In genomic region chr9:126706698-126707053, GRCh38 we compare ENCODE assay signal across 17 cellular contexts.
DNase-seq lines count a peak whose midpoint lies in the region; ATAC-seq, FAIRE-seq and TF ChIP-seq lines count a peak whose summit lies in the region.
"Had no signal": no experiment of that assay in that cellular context is flagged by ENCODE, and none has a peak within 500 bp of the region (broad histone marks: within the 10 kb centered on the region; RNA-seq: fewer than 3 reads in every experiment).

No MANE protein-coding gene starts in this region.

- TF ChIP-seq POLR2A in A549 (IDR thresholded peaks at IDR 0.05; ENCODE audit: low read length) (no peak), body of pancreas (IDR thresholded peaks at IDR 0.05) (no peak)

- peaks cover 26% of the 10 kb centered on the region in 2 donors for H3K27me3 Mint-ChIP-seq in natural killer cell (ENCODE audit: low read depth in 2 of 2)

- no peak overlapping the region for H3K9ac ChIP-seq in BLaER1
- H3K9ac ChIP-seq in MM.1S (ENCODE audit: low read length), result no peak overlapping the region

- H3K9me3 ChIP-seq in A549 (no peaks in the 10 kb centered on the region), BLaER1 (no peaks in the 10 kb centered on the region), MM.1S (replicated peaks; ENCODE audit: insufficient read depth, low read length) (no peaks in the 10 kb centered on the region), body of pancreas (no peaks in the 10 kb centered on the region)
- H3K9me3 ChIP-seq: HAP-1 had no signal

- no peak overlapping the region for H3K4me3 Mint-ChIP-seq in natural killer cell
- H3K4me3 Mint-ChIP-seq: CD4-positive, CD25-positive, alpha-beta regulatory T cell; GM23338; IgD-negative memory B cell had no signal

- CTCF ChIA-PET in A549 (lab: Yijun Ruan, JAX), result interaction anchor here (0.7 to 11.0 kb wide), 43 partner anchors 9 to 215 kb away, joined by 3 to 338 read pairs (median 7); partner anchors contain the start of gene ZBTB43

- 0 out of 2 replicates have a peak overlapping the region, but pooled peaks have one; percentile 1 for H2AFZ ChIP-seq in MM.1S (ENCODE audit: low read length)
- H2AFZ ChIP-seq: GM23338 had no signal

- no peaks in the 10 kb centered on the region for H3K9me3 Mint-ChIP-seq in natural killer cell
- H3K9me3 Mint-ChIP-seq: CD4-positive, CD25-positive, alpha-beta regulatory T cell; GM23338; IgD-negative memory B cell had no signal

- 0 out of 3 replicates have a peak, but pooled peaks have one; percentile 5 for TF ChIP-seq CTCF in A549 (IDR thresholded peaks at IDR 0.05)
- no peak for TF ChIP-seq CTCF in MM.1S (IDR thresholded peaks at IDR 0.05; ENCODE audit: low read length)
- TF ChIP-seq CTCF in VCaP (conservative IDR thresholded peaks at IDR 0.05), result peak; percentile 51
- TF ChIP-seq CTCF in body of pancreas (IDR thresholded peaks at IDR 0.05), result no peak
- no peak for TF ChIP-seq CTCF in natural killer cell (IDR thresholded peaks at IDR 0.05)

- intact Hi-C loops in body of pancreas (cut with DNase I) (no loop called here), natural killer cell (cut with micrococcal nuclease) (no loop called here)

- H3K79me2 ChIP-seq in MM.1S (ENCODE audit: low read length), result no peaks in the 10 kb centered on the region

- H3K36me3 ChIP-seq in BLaER1, result no peaks in the 10 kb centered on the region
- no peaks in the 10 kb centered on the region for H3K36me3 ChIP-seq in MM.1S (replicated peaks; ENCODE audit: insufficient read depth, low read length)
- H3K36me3 ChIP-seq in body of pancreas (replicated peaks in 1 of 2; ENCODE audit: insufficient read depth in 1 of 2, low read depth in 2 of 2), result no peaks in the 10 kb centered on the region
- H3K36me3 ChIP-seq: HAP-1 had no signal

- H4K20me1 ChIP-seq in BLaER1, result no peaks in the 10 kb centered on the region
- no peaks in the 10 kb centered on the region for H4K20me1 ChIP-seq in MM.1S (ENCODE audit: insufficient read depth, low read length)

- no peak overlapping the region for H3K27ac Mint-ChIP-seq in natural killer cell
- H3K27ac Mint-ChIP-seq: GM23338, IgD-negative memory B cell had no signal

- DNase-seq in A549 (ENCODE audit: low read depth in 1 of 2, low spot score in 1 of 2), result no peak
- no peak for DNase-seq in MM.1S
- no peak for DNase-seq in body of pancreas
- DNase-seq in Kasumi-1 (lab: John Stamatoyannopoulos, UW), result no peak
- no peak for DNase-seq in natural killer cell
- DNase-seq: NCI-H2081 treated with DMSO at 0.1 percent for 48 hours, NCI-H524 treated with DMSO at 0.1 percent for 48 hours had no signal

- 21% methylated on average over 5 of the region's 5 CpGs for WGBS in A549 (ENCODE audit: missing lambda C conversion rate)
- 31 to 45% methylated on average over 4 to 5 of the region's 5 CpGs for WGBS in body of pancreas, 2 donors

- no peak overlapping the region for H3K4me3 ChIP-seq in A549
- no peak overlapping the region for H3K4me3 ChIP-seq in BLaER1
- no peak overlapping the region for H3K4me3 ChIP-seq in MM.1S (ENCODE audit: low read length)
- H3K4me3 ChIP-seq in body of pancreas, result no peak overlapping the region
- H3K4me3 ChIP-seq: GM12878, GM23338, HAP-1, SK-N-MC had no signal

- no peak overlapping the region; the same call in 2 of the 3 replicates for H3K4me2 ChIP-seq in A549
- H3K4me2 ChIP-seq in BLaER1, result peak overlapping the region; percentile 48; the same call in 1 of the 2 replicates
- H3K4me2 ChIP-seq in MM.1S (ENCODE audit: low read depth, low read length), result no peak overlapping the region
- H3K4me2 ChIP-seq: GM23338 had no signal

- no peak overlapping the region for H3K27ac ChIP-seq in A549
- no peak overlapping the region for H3K27ac ChIP-seq in BLaER1
- no peak overlapping the region for H3K27ac ChIP-seq in MM.1S (ENCODE audit: low read length)
- no peak overlapping the region for H3K27ac ChIP-seq in VCaP
- no peak overlapping the region for H3K27ac ChIP-seq in body of pancreas
- H3K27ac ChIP-seq: SK-N-MC had no signal

- no peak for TF ChIP-seq RAD21 in A549 (conservative IDR thresholded peaks at IDR 0.05 in 1 of 2, IDR thresholded peaks at IDR 0.05 in 1 of 2)

- POLR2A ChIA-PET in A549 (lab: Yijun Ruan, JAX), result interaction anchor here (1.2 kb wide), 1 partner anchor 75 kb away, joined by 4 read pairs; no protein-coding TSS in a partner anchor

- no peak for TF ChIP-seq EP300 in A549 (IDR thresholded peaks at IDR 0.05)

- peaks cover 12% of the 10 kb centered on the region for H3K4me1 ChIP-seq in A549
- peaks cover 20% of the 10 kb centered on the region for H3K4me1 ChIP-seq in BLaER1
- H3K4me1 ChIP-seq in MM.1S (ENCODE audit: low read length), result peaks cover 7% of the 10 kb centered on the region
- peaks cover 8% of the 10 kb centered on the region for H3K4me1 ChIP-seq in body of pancreas

- no peaks in the 10 kb centered on the region for H3K9me2 ChIP-seq in MM.1S (replicated peaks; ENCODE audit: insufficient read depth, low read length)

- no peaks in the 10 kb centered on the region for H3K36me3 Mint-ChIP-seq in natural killer cell
- H3K36me3 Mint-ChIP-seq: CD4-positive, CD25-positive, alpha-beta regulatory T cell; IgD-negative memory B cell had no signal

- ATAC-seq in A549 (no peak), body of pancreas (no peak), GM19035 (IDR thresholded peaks at IDR 0.05; ENCODE audit: unreplicated experiment) (no peak), natural killer cell (no peak)

- no peaks in the 10 kb centered on the region for H3F3A ChIP-seq in MM.1S (ENCODE audit: insufficient read depth, low read length)

- H3K27me3 ChIP-seq in BLaER1 (no peaks in the 10 kb centered on the region), MM.1S (replicated peaks; ENCODE audit: insufficient read depth, low read length) (peaks cover 55% of the 10 kb centered on the region), body of pancreas (peaks cover 0 to 32% of the 10 kb centered on the region in 2 donors)

- FAIRE-seq in A549 (lab: Jason Lieb, UNC), result no peak
- FAIRE-seq: GM12878, RCC 7860 had no signal

- peaks cover 13 to 20% of the 10 kb centered on the region in 2 donors for H3K4me1 Mint-ChIP-seq in natural killer cell

TF ChIP-seq in A549, 52 proteins besides CTCF, POLR2A, EP300 and RAD21:
- TF ChIP-seq REST (IDR thresholded peaks at IDR 0.05) (no peak), SMC3 (IDR thresholded peaks at IDR 0.05) (no peak; the same call in 2 of the 3 replicates), FOSL2 (IDR thresholded peaks at IDR 0.05) (no peak), FOSL2 (CRISPR knock-in tag; IDR thresholded peaks at IDR 0.05) (no peak), FOXS1 (CRISPR knock-in tag; IDR thresholded peaks at IDR 0.05) (no peak), POLR2AphosphoS2 (conservative IDR thresholded peaks at IDR 0.05; ENCODE audit: low read length) (no peak), PBX3 (IDR thresholded peaks at IDR 0.05) (no peak)

Comparison
In these comparisons a context has a peak if more than half of its experiments do, and no peak if none do; other contexts are left out.
1. CTCF ChIP-seq: peak in A549 (single experiment) and VCaP (single experiment); none in MM.1S (single experiment), body of pancreas (0 of 7) and natural killer cell (single experiment).